10 cellular contexts compared by ENCODE assay signal in the genomic region with DNA sequence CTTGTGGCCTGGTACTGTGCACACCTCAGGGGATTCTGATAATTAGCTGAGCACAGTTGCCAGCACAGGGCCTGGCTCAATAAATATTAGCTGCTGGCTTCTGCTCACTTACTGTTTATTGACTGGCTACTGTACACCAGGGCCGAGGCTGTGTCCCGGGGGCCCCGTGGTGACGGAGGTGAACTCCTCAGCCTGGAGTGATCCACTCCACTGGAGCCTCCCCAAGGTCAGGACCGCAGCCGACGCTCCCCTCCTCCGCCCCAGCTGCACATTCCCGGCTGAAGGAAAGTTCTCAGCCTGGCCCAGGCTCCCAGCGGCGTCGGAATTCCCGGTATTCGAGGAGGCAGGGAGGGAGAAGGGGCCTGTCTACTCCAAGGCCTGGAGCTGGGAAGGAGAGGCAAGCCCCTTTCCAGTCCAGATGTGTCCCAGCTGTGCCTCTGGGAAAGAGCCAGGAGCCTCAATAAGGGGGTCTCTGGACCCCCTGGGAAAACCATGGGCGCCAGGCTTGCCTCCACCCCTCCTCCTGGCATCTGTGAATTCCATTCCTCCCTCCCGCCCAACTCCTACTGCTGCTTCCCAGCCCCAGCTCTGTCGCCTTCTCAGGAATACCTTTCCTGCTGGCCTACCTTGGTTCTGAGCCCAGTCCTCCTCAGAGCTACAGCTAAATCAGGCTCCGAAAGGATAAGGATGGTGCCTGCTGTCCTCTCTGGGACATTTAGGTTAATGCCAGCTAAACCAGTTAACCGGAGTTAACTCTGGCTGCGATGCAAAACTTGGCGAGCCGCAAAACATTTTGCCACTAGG. TPM values are rescaled to one million over a fixed set of nuclear protein-coding genes. Genes with fewer than 3 reads are reported as not detected.
DNase-seq lines count a peak whose midpoint lies in the region; ATAC-seq and TF ChIP-seq lines count a peak whose summit lies in the region.
"Had no signal": no experiment of that assay in that cellular context is flagged by ENCODE, and none has a peak within 500 bp of the region (broad histone marks: within the 10 kb centered on the region; RNA-seq: fewer than 3 reads in every experiment).

No MANE protein-coding gene starts in this region.

- peak overlapping the region; percentile 26 for H3K4me2 ChIP-seq in trophoblast cell (ENCODE audit: low read length)

- H3K4me3 Mint-ChIP-seq in Caco-2 (ENCODE audit: unreplicated experiment) = peak overlapping the region; percentile 51
- H3K4me3 Mint-ChIP-seq: effector memory CD8-positive, alpha-beta T cell had no signal

- peak overlapping the region; percentile 80 for H3K14ac ChIP-seq in trophoblast cell (ENCODE audit: low read length)

- DNase-seq in Caco-2 (peak; percentile 79 to 90), SK-N-MC (ENCODE audit: low read depth, low spot score) (no peak), Right ventricle myocardium inferior (ENCODE audit: missing footprints) (peak; percentile 78), trophoblast cell (peak; percentile 75 to 85), GM10266 (ENCODE audit: extremely low spot score) (no peak), NCI-H1092 treated with DMSO at 0.1 percent for 48 hours (lab: John Stamatoyannopoulos, UW) (no peak)
- DNase-seq: effector memory CD8-positive, alpha-beta T cell; NCI-H524 had no signal

- TF ChIP-seq CTCF in Caco-2 (IDR thresholded peaks at IDR 0.05; ENCODE audit: insufficient read depth in 1 of 2, low read depth in 1 of 2, low read length in 1 of 2, severe bottlenecking in 1 of 2, unreplicated experiment in 1 of 2) (no peak), GM10266 (IDR thresholded peaks at IDR 0.05; ENCODE audit: control insufficient read depth, insufficient read depth, low read depth, missing control alignments) (no peak)

- H3K9me3 Mint-ChIP-seq in Caco-2 (ENCODE audit: unreplicated experiment) = no peaks in the 10 kb centered on the region
- H3K9me3 Mint-ChIP-seq: effector memory CD8-positive, alpha-beta T cell had no signal

- intact Hi-C loops in Caco-2 (cut with micrococcal nuclease; ENCODE audit: unreplicated experiment) (loop anchor here (1.0 kb wide), 1 partner anchor 16 kb away; a partner anchor contains a TSS), Right ventricle myocardium inferior (cut with DNase I) (no loop called here)

- H3K23ac ChIP-seq in trophoblast cell (ENCODE audit: low read length) = no peak overlapping the region

- H3K27ac ChIP-seq in SK-N-MC (peak overlapping the region; percentile 85), trophoblast cell (ENCODE audit: low read depth, low read length) (peak overlapping the region; percentile 81)

- H3K4me1 Mint-ChIP-seq in Caco-2 (ENCODE audit: low read depth, unreplicated experiment) = no peaks in the 10 kb centered on the region

- BruUV-seq in Caco-2 (replicated peaks; lab: Mats Ljungman, UMichigan) = no TSS peak

- WGBS in trophoblast cell (ENCODE audit: extremely low coverage, insufficient coverage, insufficient read length) = no CpG with 5 or more reads among the region's 22 CpGs

- H2AFZ ChIP-seq in trophoblast cell (ENCODE audit: insufficient read depth, low read length, poor library complexity) = peak overlapping the region; percentile 74

- peaks cover 64% of the 10 kb centered on the region for H3K36me3 Mint-ChIP-seq in Caco-2 (ENCODE audit: insufficient read depth, unreplicated experiment)

- H3K36me3 ChIP-seq in Caco-2 (ENCODE audit: control insufficient read depth, insufficient read depth, low read length) (peaks cover 12% of the 10 kb centered on the region), SK-N-MC (ENCODE audit: insufficient read depth, low read length) (peaks cover 17% of the 10 kb centered on the region), trophoblast cell (ENCODE audit: control insufficient read depth in 1 of 2, insufficient read depth in 2 of 2, low read length in 2 of 2) (peaks cover 30 to 36% of the 10 kb centered on the region in 2 experiments)

- H4K12ac ChIP-seq in trophoblast cell (ENCODE audit: low read depth, low read length) = peak overlapping the region; percentile 31

- H3K9ac ChIP-seq in SK-N-MC (ENCODE audit: insufficient read length) = no peak overlapping the region
- no peak overlapping the region for H3K9ac ChIP-seq in trophoblast cell (ENCODE audit: low read length)

- H3K27me3 Mint-ChIP-seq in Caco-2 (ENCODE audit: insufficient read depth, unreplicated experiment) = no peaks in the 10 kb centered on the region
- H3K27me3 Mint-ChIP-seq: effector memory CD8-positive, alpha-beta T cell had no signal

- peak overlapping the region; percentile 38 for H3K18ac ChIP-seq in trophoblast cell (ENCODE audit: low read length)

- H3K79me1 ChIP-seq in trophoblast cell (ENCODE audit: low read length) = peaks cover 10% of the 10 kb centered on the region

- H3K4ac ChIP-seq in trophoblast cell (ENCODE audit: low read depth, low read length) = peak overlapping the region; percentile 41

- POLR2A ChIA-PET in Caco-2 (lab: Charles Lee) = interaction anchor here (0.5 to 1.9 kb wide), 6 partner anchors 7 to 86 kb away, joined by 3 to 34 read pairs (median 5); a partner anchor contains a TSS

- H4K8ac ChIP-seq in trophoblast cell (ENCODE audit: low read depth, low read length) = peak overlapping the region; percentile 59

- H2BK120ac ChIP-seq in trophoblast cell (ENCODE audit: insufficient read depth, low read length, poor library complexity) = peak overlapping the region; percentile 82

- H3K4me1 ChIP-seq in Caco-2 = peaks cover 27% of the 10 kb centered on the region
- peaks cover 13 to 21% of the 10 kb centered on the region in 2 experiments for H3K4me1 ChIP-seq in trophoblast cell (ENCODE audit: control insufficient read depth in 1 of 2, insufficient read depth in 2 of 2, low read length in 2 of 2)

- peak overlapping the region; percentile 79 for H3K27ac Mint-ChIP-seq in Caco-2 (ENCODE audit: unreplicated experiment)

- H2AK5ac ChIP-seq in trophoblast cell (ENCODE audit: low read length) = peak overlapping the region; percentile 57

- H4K91ac ChIP-seq in trophoblast cell (ENCODE audit: low read depth, low read length) = peak overlapping the region; percentile 71

- no peaks in the 10 kb centered on the region for H3K9me3 ChIP-seq in Caco-2
- no peaks in the 10 kb centered on the region for H3K9me3 ChIP-seq in SK-N-MC (ENCODE audit: low read depth, low read length)
- H3K9me3 ChIP-seq in trophoblast cell (ENCODE audit: insufficient read depth, low read depth, low read length) = peaks cover 5% of the 10 kb centered on the region

- H2BK12ac ChIP-seq in trophoblast cell (ENCODE audit: low read length) = peak overlapping the region; percentile 85

- H3K79me2 ChIP-seq in trophoblast cell (ENCODE audit: control insufficient read depth, insufficient read depth, low read length, poor library complexity) = no peaks in the 10 kb centered on the region

- peak overlapping the region; percentile 82 for H2BK5ac ChIP-seq in trophoblast cell (ENCODE audit: low read depth, low read length, poor library complexity)

- H3K4me3 ChIP-seq in Caco-2 (ENCODE audit: low read depth, low read length) = no peak overlapping the region
- H3K4me3 ChIP-seq in SK-N-MC = peak overlapping the region; percentile 45
- no peak overlapping the region for H3K4me3 ChIP-seq in trophoblast cell (ENCODE audit: low read depth, low read length)

- no peaks in the 10 kb centered on the region for H3K27me3 ChIP-seq in Caco-2 (replicated peaks; ENCODE audit: control insufficient read depth, insufficient read depth, low read length)
- H3K27me3 ChIP-seq in trophoblast cell (ENCODE audit: insufficient read depth, low read length) = no peaks in the 10 kb centered on the region

- CTCF ChIA-PET in Caco-2 (lab: Charles Lee) = interaction anchor here (0.6 to 1.7 kb wide), 6 partner anchors 12 to 920 kb away, joined by 3 to 9 read pairs (median 5); a partner anchor contains a TSS

- ATAC-seq in Right ventricle myocardium inferior (peak; percentile 89), GM19328 (IDR thresholded peaks at IDR 0.05; ENCODE audit: unreplicated experiment) (no peak), GM21576 (IDR thresholded peaks at IDR 0.05; ENCODE audit: unreplicated experiment) (no peak)
- ATAC-seq: effector memory CD8-positive, alpha-beta T cell had no signal

RNA-seq across cellular contexts. Expression of a gene that starts 7.2 kb away (rescaled TPM):
- total RNA-seq in Caco-2 (2022) (2,801 and 3,019 TPM in 2 replicates), Right ventricle myocardium inferior (1,258 TPM)
- 3,136 and 3,193 TPM in 2 replicates for polyA plus RNA-seq in trophoblast cell (2013)

RNA-seq across cellular contexts. Expression of a gene that starts 16.0 kb away (rescaled TPM):
- total RNA-seq in Caco-2 (2022) = 49.8 and 64.1 TPM in 2 replicates
- 10.4 TPM for total RNA-seq in Right ventricle myocardium inferior
- polyA plus RNA-seq in trophoblast cell (2013) = 51.5 and 53.7 TPM in 2 replicates

RNA-seq across cellular contexts. Expression of a gene that starts 16.9 kb away (rescaled TPM):
- total RNA-seq in Caco-2 (2022) (171 and 188 TPM in 2 replicates), Right ventricle myocardium inferior (80.6 TPM)
- 139 and 147 TPM in 2 replicates for polyA plus RNA-seq in trophoblast cell (2013)

RNA-seq across cellular contexts. Expression of a gene that starts 21.9 kb away (rescaled TPM):
- 25.8 and 29.7 TPM in 2 replicates for total RNA-seq in Caco-2 (2022)
- 48.7 TPM for total RNA-seq in Right ventricle myocardium inferior
- polyA plus RNA-seq in trophoblast cell (2013) = 34.2 and 35.4 TPM in 2 replicates

RNA-seq across cellular contexts. Expression of a gene that starts 37.3 kb away (rescaled TPM):
- total RNA-seq in Caco-2 (2022) (50.3 and 50.8 TPM in 2 replicates), Right ventricle myocardium inferior (21.8 TPM)
- polyA plus RNA-seq in trophoblast cell (2013) = 19.0 and 22.7 TPM in 2 replicates

Comparison
In these comparisons a context has a peak if more than half of its experiments do, and no peak if none do; other contexts are left out.
1. DNase-seq: peak in Caco-2 (2 of 2), Right ventricle myocardium inferior (single experiment) and trophoblast cell (2 of 2); none in SK-N-MC (single experiment), GM10266 (single experiment) and NCI-H1092 treated with DMSO at 0.1 percent for 48 hours (single experiment).